1 cellular context compared by ENCODE assay signal in genomic region chr11:59918494-59918893, GRCh38.
TF ChIP-seq lines count a peak whose summit lies in the region.

No MANE protein-coding gene starts in this region.

TF ChIP-seq in endothelial cell of umbilical vein, 7 proteins besides CTCF, POLR2A, EP300 and RAD21:
- TF ChIP-seq POLR2AphosphoS5 (IDR thresholded peaks at IDR 0.05; ENCODE audit: insufficient read depth, low read depth, low read length) (no peak), FOS (IDR thresholded peaks at IDR 0.05; ENCODE audit: borderline replicate concordance, insufficient read depth, low read length) (no peak), GATA2 (IDR thresholded peaks at IDR 0.05; ENCODE audit: insufficient read depth, insufficient read length, low read depth, low read length) (no peak), EZH2 (IDR thresholded peaks at IDR 0.05; ENCODE audit: borderline replicate concordance, low read depth, low read length, severe bottlenecking) (no peak), JUN (IDR thresholded peaks at IDR 0.05; ENCODE audit: borderline replicate concordance, insufficient read depth, insufficient read length, low read depth) (no peak), MYC (IDR thresholded peaks at IDR 0.05; ENCODE audit: low read depth, low read length) (no peak), MAX (IDR thresholded peaks at IDR 0.05; ENCODE audit: insufficient read depth, insufficient read length) (no peak)
